In genomic region chr6:9795880-9796279, GRCh38 we compare ENCODE assay signal across 22 cellular contexts.
DNase-seq lines count a peak whose midpoint lies in the region; ATAC-seq, FAIRE-seq and TF ChIP-seq lines count a peak whose summit lies in the region.
"Had no signal": no experiment of that assay in that cellular context is flagged by ENCODE, and none has a peak within 500 bp of the region (broad histone marks: within the 10 kb centered on the region; RNA-seq: fewer than 3 reads in every experiment).

No MANE protein-coding gene starts in this region.

- peak overlapping the region; percentile 78 for H3K27ac Mint-ChIP-seq in neural crest cell (ENCODE audit: unreplicated experiment)
- H3K27ac Mint-ChIP-seq: CD4-positive, CD25-positive, alpha-beta regulatory T cell had no signal

- H3K4me3 ChIP-seq in A673 (ENCODE audit: low read depth, low read length, poor library complexity, severe bottlenecking) (no peak overlapping the region), astrocyte of the spinal cord (ENCODE audit: low read depth, low read length) (no peak overlapping the region), fibroblast of pulmonary artery (replicated peaks; ENCODE audit: low read depth, low read length) (no peak overlapping the region), small intestine (ENCODE audit: low read depth in 1 of 2, low read length in 2 of 2) (no peak overlapping the region)
- H3K4me3 ChIP-seq: GM23248 had no signal

- intact Hi-C loops in A673 (cut with micrococcal nuclease; ENCODE audit: unreplicated experiment) = loop anchor here (5.0 kb wide), 1 partner anchor 244 kb away; no protein-coding TSS in a partner anchor

- H3K27me3 Mint-ChIP-seq in neural crest cell (ENCODE audit: low read depth) = no peaks in the 10 kb centered on the region
- H3K27me3 Mint-ChIP-seq: CD4-positive, CD25-positive, alpha-beta regulatory T cell had no signal

- no TSS peak for BruUV-seq in A673 (replicated peaks; lab: Mats Ljungman, UMichigan)

- DNase-seq in A673 (ENCODE audit: low spot score) (peak; percentile 97), astrocyte of the spinal cord (ENCODE audit: low read depth, low spot score) (peak; percentile 11), fibroblast of pulmonary artery (ENCODE audit: low read depth) (peak; percentile 6), neural crest cell (ENCODE audit: low read depth, low spot score) (no peak), small intestine (no peak), CD1c-positive myeloid dendritic cell (ENCODE audit: extremely low spot score) (no peak), NCI-H2227 (lab: John Stamatoyannopoulos, UW; ENCODE audit: unreplicated experiment) (no peak)
- DNase-seq: ACHN; CD4-positive, CD25-positive, alpha-beta regulatory T cell; DMS153; DND-41; GM23248; KG1; MM.1S; NCI-H2029; NCI-H69; Right ventricle myocardium superior; RPMI8226 had no signal

- H3K4me3 Mint-ChIP-seq in neural crest cell = no peak overlapping the region
- H3K4me3 Mint-ChIP-seq: CD4-positive, CD25-positive, alpha-beta regulatory T cell had no signal

- TF ChIP-seq CTCF in A673 (conservative IDR thresholded peaks at IDR 0.05; ENCODE audit: low read depth, low read length) (no peak), astrocyte of the spinal cord (IDR thresholded peaks at IDR 0.05; ENCODE audit: low read depth, low read length) (no peak), fibroblast of pulmonary artery (IDR thresholded peaks at IDR 0.05; ENCODE audit: low read length, missing control alignments) (no peak), neural crest cell (conservative IDR thresholded peaks at IDR 0.05) (no peak)

- ATAC-seq in SK-N-SH treated with all-trans-retinoic acid at 6 μM for 48 hours = no peak
- ATAC-seq: HCT116 had no signal

- WGBS in small intestine, 3 donors = 21 to 49% (median 41%) methylated on average over 5 of the region's 5 CpGs

- H3K9me3 ChIP-seq in A673 (ENCODE audit: low read depth, low read length, poor library complexity, severe bottlenecking) (no peaks in the 10 kb centered on the region), small intestine (ENCODE audit: control insufficient read depth, low read depth) (no peaks in the 10 kb centered on the region)

- H3K4me1 ChIP-seq in A673 (ENCODE audit: insufficient read depth, low read length, poor library complexity, severe bottlenecking) = peaks cover 18% of the 10 kb centered on the region
- H3K4me1 ChIP-seq in small intestine (ENCODE audit: control insufficient read depth in 2 of 2, insufficient read depth in 1 of 2, low read depth in 1 of 2, low read length in 1 of 2) = no peaks in the 10 kb centered on the region

- H3K27ac ChIP-seq in A673 (ENCODE audit: low read depth, low read length, poor library complexity, severe bottlenecking) (peak overlapping the region; percentile 29), small intestine (ENCODE audit: low read depth in 1 of 2, low read length in 1 of 2) (no peak overlapping the region)
- H3K27ac ChIP-seq: 22Rv1, GM23248 had no signal

- CTCF ChIA-PET in A673 (lab: Charles Lee) = interaction anchor here (0.6 kb wide), 1 partner anchor 232 kb away, joined by 14 read pairs; no protein-coding TSS in a partner anchor

- POLR2A ChIA-PET in A673 (lab: Charles Lee; ENCODE audit: low non-redundant PET) = interaction anchor here (0.6 to 0.7 kb wide), 2 partner anchors 40 to 153 kb away, joined by 3 to 5 read pairs; no protein-coding TSS in a partner anchor

- in situ Hi-C loops in astrocyte of the spinal cord (cut with HindIII; ENCODE audit: low sequenced_read_pairs) = no loop called here

- no peak for FAIRE-seq in small intestine (lab: Jason Lieb, UNC)
- FAIRE-seq: GM18507 had no signal

- no peaks in the 10 kb centered on the region for H3K9me3 Mint-ChIP-seq in neural crest cell

- peaks cover 14% of the 10 kb centered on the region for H3K4me1 Mint-ChIP-seq in neural crest cell
- H3K4me1 Mint-ChIP-seq: CD4-positive, CD25-positive, alpha-beta regulatory T cell had no signal

- H3K27me3 ChIP-seq in A673 (replicated peaks; ENCODE audit: insufficient read depth, low read depth, low read length, poor library complexity) = no peaks in the 10 kb centered on the region
- H3K27me3 ChIP-seq in small intestine (ENCODE audit: control insufficient read depth in 2 of 2, insufficient read depth in 2 of 2, low read length in 2 of 2) = no peaks in the 10 kb centered on the region

- H3K36me3 Mint-ChIP-seq in neural crest cell (ENCODE audit: low read depth) = no peaks in the 10 kb centered on the region
- H3K36me3 Mint-ChIP-seq: CD4-positive, CD25-positive, alpha-beta regulatory T cell had no signal

- H3K36me3 ChIP-seq in A673 (ENCODE audit: insufficient read depth, low read length, poor library complexity, severe bottlenecking) = no peaks in the 10 kb centered on the region
- H3K36me3 ChIP-seq in small intestine (ENCODE audit: control insufficient read depth in 2 of 2, insufficient read depth in 2 of 2, low read length in 2 of 2) = no peaks in the 10 kb centered on the region

TF ChIP-seq in SK-N-SH treated with all-trans-retinoic acid at 6 μM for 48 hours, 23 proteins besides CTCF, POLR2A, EP300 and RAD21 (continues in another document):
- TF ChIP-seq CSDC2 (CRISPR knock-in tag; IDR thresholded peaks at IDR 0.05) (no peak), POU6F1 (CRISPR knock-in tag; IDR thresholded peaks at IDR 0.05; ENCODE audit: borderline replicate concordance, low read depth) (no peak), ISL1 (CRISPR knock-in tag; IDR thresholded peaks at IDR 0.05) (no peak), SNAI2 (CRISPR knock-in tag; IDR thresholded peaks at IDR 0.05) (no peak), ZFP3 (CRISPR knock-in tag; IDR thresholded peaks at IDR 0.05) (no peak), PATZ1 (CRISPR knock-in tag; IDR thresholded peaks at IDR 0.05; ENCODE audit: borderline replicate concordance) (no peak), ESRRG (CRISPR knock-in tag; IDR thresholded peaks at IDR 0.05) (no peak), ZNF70 (CRISPR knock-in tag; IDR thresholded peaks at IDR 0.05) (no peak), ZC3H10 (CRISPR knock-in tag; IDR thresholded peaks at IDR 0.05) (no peak), PPARA (CRISPR knock-in tag; IDR thresholded peaks at IDR 0.05; ENCODE audit: borderline replicate concordance) (no peak), RARB (CRISPR knock-in tag; IDR thresholded peaks at IDR 0.05) (no peak)
- TF ChIP-seq, protein P1, sequence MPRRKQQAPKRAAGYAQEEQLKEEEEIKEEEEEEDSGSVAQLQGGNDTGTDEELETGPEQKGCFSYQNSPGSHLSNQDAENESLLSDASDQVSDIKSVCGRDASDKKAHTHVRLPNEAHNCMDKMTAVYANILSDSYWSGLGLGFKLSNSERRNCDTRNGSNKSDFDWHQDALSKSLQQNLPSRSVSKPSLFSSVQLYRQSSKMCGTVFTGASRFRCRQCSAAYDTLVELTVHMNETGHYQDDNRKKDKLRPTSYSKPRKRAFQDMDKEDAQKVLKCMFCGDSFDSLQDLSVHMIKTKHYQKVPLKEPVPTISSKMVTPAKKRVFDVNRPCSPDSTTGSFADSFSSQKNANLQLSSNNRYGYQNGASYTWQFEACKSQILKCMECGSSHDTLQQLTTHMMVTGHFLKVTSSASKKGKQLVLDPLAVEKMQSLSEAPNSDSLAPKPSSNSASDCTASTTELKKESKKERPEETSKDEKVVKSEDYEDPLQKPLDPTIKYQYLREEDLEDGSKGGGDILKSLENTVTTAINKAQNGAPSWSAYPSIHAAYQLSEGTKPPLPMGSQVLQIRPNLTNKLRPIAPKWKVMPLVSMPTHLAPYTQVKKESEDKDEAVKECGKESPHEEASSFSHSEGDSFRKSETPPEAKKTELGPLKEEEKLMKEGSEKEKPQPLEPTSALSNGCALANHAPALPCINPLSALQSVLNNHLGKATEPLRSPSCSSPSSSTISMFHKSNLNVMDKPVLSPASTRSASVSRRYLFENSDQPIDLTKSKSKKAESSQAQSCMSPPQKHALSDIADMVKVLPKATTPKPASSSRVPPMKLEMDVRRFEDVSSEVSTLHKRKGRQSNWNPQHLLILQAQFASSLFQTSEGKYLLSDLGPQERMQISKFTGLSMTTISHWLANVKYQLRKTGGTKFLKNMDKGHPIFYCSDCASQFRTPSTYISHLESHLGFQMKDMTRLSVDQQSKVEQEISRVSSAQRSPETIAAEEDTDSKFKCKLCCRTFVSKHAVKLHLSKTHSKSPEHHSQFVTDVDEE (CRISPR knock-in tag; IDR thresholded peaks at IDR 0.05) = no peak

Comparison
In these comparisons a context has a peak if more than half of its experiments do, and no peak if none do; other contexts are left out.
1. DNase-seq: peak in A673 (single experiment), astrocyte of the spinal cord (single experiment) and fibroblast of pulmonary artery (single experiment); none in neural crest cell (single experiment), small intestine (single experiment), CD1c-positive myeloid dendritic cell (single experiment) and NCI-H2227 (single experiment).